Comparison of ENCODE assay signal across 9 cellular contexts in the genomic region with DNA sequence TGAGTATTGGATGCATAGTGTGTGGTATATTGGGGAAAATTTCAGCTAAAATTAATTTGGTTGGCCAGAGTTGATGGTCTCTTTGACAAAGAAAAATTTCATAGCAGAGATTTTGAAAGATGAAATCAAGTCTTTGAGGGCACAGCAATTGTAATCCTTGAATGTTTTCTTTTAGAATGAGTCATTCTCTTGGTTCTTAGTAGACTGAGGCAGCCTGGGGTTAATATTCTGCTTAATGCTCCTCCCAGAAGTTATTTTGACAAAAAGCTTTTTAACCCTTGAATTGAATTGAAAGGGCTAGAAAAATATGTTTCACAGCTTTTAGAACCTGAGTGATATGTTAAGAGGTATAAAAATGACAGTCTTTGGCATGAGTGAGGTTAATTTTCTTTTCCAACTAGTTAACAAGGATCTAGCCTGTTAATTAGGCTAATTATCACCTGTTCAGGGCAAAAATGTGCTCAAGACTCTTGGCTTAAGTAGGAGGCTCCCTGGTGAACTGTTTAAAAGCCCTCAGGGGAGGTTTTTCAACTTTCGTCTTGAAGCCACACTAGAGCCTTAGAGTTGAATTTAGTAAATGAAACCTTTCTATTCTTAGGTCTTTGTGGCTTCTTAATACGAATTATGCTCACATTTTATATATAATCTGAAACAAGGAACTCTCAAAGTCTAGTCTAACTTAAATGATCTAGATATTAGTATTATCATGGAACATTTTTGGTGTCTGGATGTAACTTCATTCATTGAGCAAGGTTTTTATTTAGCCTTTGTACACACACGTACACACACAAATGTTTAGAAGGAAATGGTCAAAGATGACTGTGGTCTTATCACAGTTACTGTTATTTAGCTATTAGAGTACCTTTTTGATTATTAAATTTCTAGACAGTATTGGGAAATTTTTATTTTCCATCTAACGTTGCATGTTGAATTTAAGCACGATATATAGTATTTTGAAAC.
DNase-seq lines count a peak whose midpoint lies in the region; ATAC-seq and TF ChIP-seq lines count a peak whose summit lies in the region.
"Had no signal": no experiment of that assay in that cellular context is flagged by ENCODE, and none has a peak within 500 bp of the region (broad histone marks: within the 10 kb centered on the region; RNA-seq: fewer than 3 reads in every experiment).

No MANE protein-coding gene starts in this region.

- peaks cover 31% of the 10 kb centered on the region for H3K4me1 Mint-ChIP-seq in GM23338
- peaks cover 43% of the 10 kb centered on the region for H3K4me1 Mint-ChIP-seq in nephron progenitor cell
- peaks cover 1% of the 10 kb centered on the region for H3K4me1 Mint-ChIP-seq in activated T-helper 1 cell treated with anti-CD3 and anti-CD28 coated beads, Interleukin-12 subunit alpha, Interleukin-12 subunit beta, Interleukin-2, Interleukin-4 antibody, amounts not matched to agents 30 ng/mL and 10 ng/mL and 1 ng/mL, durations not matched to agents 14 hours and 24 hours and 36 hours (ENCODE audit: low read depth)

- H3K4me3 Mint-ChIP-seq in GM23338 (no peak overlapping the region), nephron progenitor cell (no peak overlapping the region)
- no peak overlapping the region for H3K4me3 Mint-ChIP-seq in activated T-helper 1 cell treated with anti-CD3 and anti-CD28 coated beads, Interleukin-12 subunit alpha, Interleukin-12 subunit beta, Interleukin-2, Interleukin-4 antibody, amounts not matched to agents 30 ng/mL and 10 ng/mL and 1 ng/mL, durations not matched to agents 14 hours and 24 hours and 36 hours

- H3K27ac ChIP-seq in GM23338 (ENCODE audit: low read depth) = no peak overlapping the region
- H3K27ac ChIP-seq: SJCRH30 had no signal

- no peak overlapping the region for H2AFZ ChIP-seq in GM23338

- peak overlapping the region; percentile 64 for H3K27ac Mint-ChIP-seq in GM23338
- H3K27ac Mint-ChIP-seq in nephron progenitor cell = peak overlapping the region; percentile 42
- H3K27ac Mint-ChIP-seq in activated T-helper 1 cell treated with anti-CD3 and anti-CD28 coated beads, Interleukin-12 subunit alpha, Interleukin-12 subunit beta, Interleukin-2, Interleukin-4 antibody, amounts not matched to agents 30 ng/mL and 10 ng/mL and 1 ng/mL, durations not matched to agents 14 hours and 24 hours and 36 hours = no peak overlapping the region

- peak; percentile 92 for ATAC-seq in GM18868 (IDR thresholded peaks at IDR 0.05; ENCODE audit: unreplicated experiment)
- no peak for ATAC-seq in GM23338
- peak; percentile 88 for ATAC-seq in HG03469 (IDR thresholded peaks at IDR 0.05; ENCODE audit: unreplicated experiment)

- H3K4me3 ChIP-seq in GM23338 = no peak overlapping the region
- H3K4me3 ChIP-seq: SJCRH30 had no signal

- no peaks in the 10 kb centered on the region for H3K36me3 ChIP-seq in GM23338 (ENCODE audit: insufficient read depth)
- H3K36me3 ChIP-seq: SJCRH30 had no signal

- peaks cover 15% of the 10 kb centered on the region for H3K4me1 ChIP-seq in GM23338 (ENCODE audit: insufficient read depth)

- H3F3A ChIP-seq in GM23338 (replicated peaks; ENCODE audit: low read depth) = no peaks in the 10 kb centered on the region

- peaks cover 4% of the 10 kb centered on the region for H3K27me3 Mint-ChIP-seq in GM23338 (ENCODE audit: insufficient read depth, low read depth, poor library complexity)
- no peaks in the 10 kb centered on the region for H3K27me3 Mint-ChIP-seq in nephron progenitor cell (ENCODE audit: low read depth, poor library complexity)
- peaks cover 2% of the 10 kb centered on the region for H3K27me3 Mint-ChIP-seq in activated T-helper 1 cell treated with anti-CD3 and anti-CD28 coated beads, Interleukin-12 subunit alpha, Interleukin-12 subunit beta, Interleukin-2, Interleukin-4 antibody, amounts not matched to agents 30 ng/mL and 10 ng/mL and 1 ng/mL, durations not matched to agents 14 hours and 24 hours and 36 hours (ENCODE audit: insufficient read depth)

- DNase-seq in GM23338 (ENCODE audit: low spot score) = no peak
- no peak for DNase-seq in nephron progenitor cell
- DNase-seq in SIG-M5 treated with dmso at 0.1 percent for 504 hours (lab: John Stamatoyannopoulos, UW; ENCODE audit: unreplicated experiment) = no peak
- no peak for DNase-seq in activated gamma-delta T cell (lab: John Stamatoyannopoulos, UW)
- no peak for DNase-seq in activated T-helper 1 cell treated with anti-CD3 and anti-CD28 coated beads, Interleukin-12 subunit alpha, Interleukin-12 subunit beta, Interleukin-2, Interleukin-4 antibody, amounts not matched to agents 30 ng/mL and 10 ng/mL and 1 ng/mL, durations not matched to agents 14 hours and 24 hours and 36 hours (ENCODE audit: low spot score)
- DNase-seq in NCI-H1048 (lab: John Stamatoyannopoulos, UW) = no peak

- H3K4me2 ChIP-seq in GM23338 = no peak overlapping the region

- H3K27me3 ChIP-seq in GM23338 (ENCODE audit: insufficient read depth) = no peaks in the 10 kb centered on the region
- H3K27me3 ChIP-seq: SJCRH30 had no signal

- intact Hi-C loops in activated T-helper 1 cell treated with anti-CD3 and anti-CD28 coated beads, Interleukin-12 subunit alpha, Interleukin-12 subunit beta, Interleukin-2, Interleukin-4 antibody, amounts not matched to agents 30 ng/mL and 10 ng/mL and 1 ng/mL, durations not matched to agents 14 hours and 24 hours and 36 hours (cut with micrococcal nuclease) = no loop called here

- H3K79me2 ChIP-seq in GM23338 (replicated peaks; ENCODE audit: insufficient read depth) = no peaks in the 10 kb centered on the region

- no peaks in the 10 kb centered on the region for H3K9me3 Mint-ChIP-seq in GM23338
- no peaks in the 10 kb centered on the region for H3K9me3 Mint-ChIP-seq in nephron progenitor cell
- H3K9me3 Mint-ChIP-seq in activated T-helper 1 cell treated with anti-CD3 and anti-CD28 coated beads, Interleukin-12 subunit alpha, Interleukin-12 subunit beta, Interleukin-2, Interleukin-4 antibody, amounts not matched to agents 30 ng/mL and 10 ng/mL and 1 ng/mL, durations not matched to agents 14 hours and 24 hours and 36 hours = no peaks in the 10 kb centered on the region

- H3K36me3 Mint-ChIP-seq in GM23338 (ENCODE audit: low read depth) (no peaks in the 10 kb centered on the region), nephron progenitor cell (ENCODE audit: low read depth) (no peaks in the 10 kb centered on the region)
- no peaks in the 10 kb centered on the region for H3K36me3 Mint-ChIP-seq in activated T-helper 1 cell treated with anti-CD3 and anti-CD28 coated beads, Interleukin-12 subunit alpha, Interleukin-12 subunit beta, Interleukin-2, Interleukin-4 antibody, amounts not matched to agents 30 ng/mL and 10 ng/mL and 1 ng/mL, durations not matched to agents 14 hours and 24 hours and 36 hours (ENCODE audit: low read depth)

- no peaks in the 10 kb centered on the region for H3K9me2 ChIP-seq in GM23338 (ENCODE audit: insufficient read depth)

- TF ChIP-seq CTCF in GM23338 (conservative IDR thresholded peaks at IDR 0.05; ENCODE audit: low read depth in 2 of 2) (no peak), nephron progenitor cell (IDR thresholded peaks at IDR 0.05) (no peak)

- H4K20me1 ChIP-seq in GM23338 (replicated peaks; ENCODE audit: insufficient read depth) = no peaks in the 10 kb centered on the region

TF ChIP-seq in GM23338, 12 proteins besides CTCF, POLR2A, EP300 and RAD21 (continues in another document):
- no peak for TF ChIP-seq EZH2phosphoT487 (IDR thresholded peaks at IDR 0.05; ENCODE audit: unreplicated experiment)
